13 cellular contexts compared by ENCODE assay signal in the genomic region with DNA sequence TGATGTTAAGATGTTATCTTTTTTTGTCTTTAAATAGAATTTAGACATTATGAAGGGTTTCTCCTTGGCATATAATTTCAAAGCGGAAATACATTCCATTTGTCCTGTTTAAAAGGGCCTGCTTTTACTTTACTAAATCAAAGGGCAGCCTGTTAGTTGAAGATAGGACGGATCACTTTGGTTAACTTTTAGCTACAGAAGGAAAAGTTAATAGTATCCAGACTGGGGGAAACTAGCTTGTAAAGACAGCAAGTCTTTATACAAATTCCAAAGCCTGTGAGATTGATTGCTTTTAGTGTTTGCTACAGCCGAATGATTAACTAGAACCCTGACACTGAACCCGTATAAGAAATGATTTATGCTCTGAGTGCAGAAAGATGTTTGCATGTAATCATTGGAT.
"Had no signal": no experiment of that assay in that cellular context is flagged by ENCODE, and none has a peak within 500 bp of the region (broad histone marks: within the 10 kb centered on the region; RNA-seq: fewer than 3 reads in every experiment).

No MANE protein-coding gene starts in this region.

- H3K36me3 Mint-ChIP-seq: activated naive CD8-positive, alpha-beta T cell treated with anti-CD3 and anti-CD28 coated beads for 36 hours; naive thymus-derived CD8-positive, alpha-beta T cell; stimulated activated memory B cell treated with anti-CD40 and anti-IgM and Interleukin-4, amounts not matched to agents 10 μg/mL and 1 μg/mL and 100 μg/mL, for 72 hours had no signal

- ATAC-seq: foreskin keratinocyte; naive thymus-derived CD8-positive, alpha-beta T cell; stimulated activated memory B cell treated with anti-CD40 and anti-IgM and Interleukin-4, amounts not matched to agents 10 μg/mL and 1 μg/mL and 100 μg/mL, for 72 hours had no signal

- H3K27me3 Mint-ChIP-seq: activated naive CD8-positive, alpha-beta T cell treated with anti-CD3 and anti-CD28 coated beads for 36 hours; stimulated activated memory B cell treated with anti-CD40 and anti-IgM and Interleukin-4, amounts not matched to agents 10 μg/mL and 1 μg/mL and 100 μg/mL, for 72 hours had no signal

- H3K4me3 Mint-ChIP-seq: activated CD4-positive, alpha-beta T cell treated with anti-CD3 and anti-CD28 coated beads, Interleukin-2, amount 10 ng/mL, durations not matched to agents 7 days and 5 days; activated naive CD8-positive, alpha-beta T cell treated with anti-CD3 and anti-CD28 coated beads for 36 hours; naive thymus-derived CD8-positive, alpha-beta T cell; stimulated activated memory B cell treated with anti-CD40 and anti-IgM and Interleukin-4, amounts not matched to agents 10 μg/mL and 1 μg/mL and 100 μg/mL, for 72 hours had no signal

- H3K27ac Mint-ChIP-seq: activated CD4-positive, alpha-beta T cell treated with anti-CD3 and anti-CD28 coated beads, Interleukin-2, amount 10 ng/mL, durations not matched to agents 7 days and 5 days; activated naive CD8-positive, alpha-beta T cell treated with anti-CD3 and anti-CD28 coated beads for 36 hours; naive thymus-derived CD8-positive, alpha-beta T cell; stimulated activated memory B cell treated with anti-CD40 and anti-IgM and Interleukin-4, amounts not matched to agents 10 μg/mL and 1 μg/mL and 100 μg/mL, for 72 hours had no signal

- H3K9me3 Mint-ChIP-seq: activated CD4-positive, alpha-beta T cell treated with anti-CD3 and anti-CD28 coated beads, Interleukin-2, amount 10 ng/mL, durations not matched to agents 7 days and 5 days; activated naive CD8-positive, alpha-beta T cell treated with anti-CD3 and anti-CD28 coated beads for 36 hours; naive thymus-derived CD8-positive, alpha-beta T cell; stimulated activated memory B cell treated with anti-CD40 and anti-IgM and Interleukin-4, amounts not matched to agents 10 μg/mL and 1 μg/mL and 100 μg/mL, for 72 hours had no signal

- DNase-seq: activated CD4-positive, alpha-beta T cell treated with anti-CD3 and anti-CD28 coated beads, Interleukin-2, amount 10 ng/mL, durations not matched to agents 7 days and 5 days; activated CD8-positive, alpha-beta memory T cell treated with anti-CD3 and anti-CD28 coated beads for 24 hours; activated gamma-delta T cell treated with Interleukin-2 at 50 U/mL for 16 hours; activated naive CD8-positive, alpha-beta T cell treated with anti-CD3 and anti-CD28 coated beads for 36 hours; brain microvascular endothelial cell; cortex of kidney; effector CD4-positive, alpha-beta T cell; foreskin keratinocyte; glutamatergic neuron; left cardiac atrium; naive thymus-derived CD8-positive, alpha-beta T cell; stimulated activated CD4-positive, alpha-beta T cell treated with anti-CD3 and anti-CD28 coated beads, Interleukin-2, amount 100 ng/mL, for 48 hours had no signal

- H3K4me1 Mint-ChIP-seq: activated CD4-positive, alpha-beta T cell treated with anti-CD3 and anti-CD28 coated beads, Interleukin-2, amount 10 ng/mL, durations not matched to agents 7 days and 5 days; activated naive CD8-positive, alpha-beta T cell treated with anti-CD3 and anti-CD28 coated beads for 36 hours; naive thymus-derived CD8-positive, alpha-beta T cell; stimulated activated memory B cell treated with anti-CD40 and anti-IgM and Interleukin-4, amounts not matched to agents 10 μg/mL and 1 μg/mL and 100 μg/mL, for 72 hours had no signal
